Comparison of ENCODE assay signal across 1 cellular context in the genomic region with DNA sequence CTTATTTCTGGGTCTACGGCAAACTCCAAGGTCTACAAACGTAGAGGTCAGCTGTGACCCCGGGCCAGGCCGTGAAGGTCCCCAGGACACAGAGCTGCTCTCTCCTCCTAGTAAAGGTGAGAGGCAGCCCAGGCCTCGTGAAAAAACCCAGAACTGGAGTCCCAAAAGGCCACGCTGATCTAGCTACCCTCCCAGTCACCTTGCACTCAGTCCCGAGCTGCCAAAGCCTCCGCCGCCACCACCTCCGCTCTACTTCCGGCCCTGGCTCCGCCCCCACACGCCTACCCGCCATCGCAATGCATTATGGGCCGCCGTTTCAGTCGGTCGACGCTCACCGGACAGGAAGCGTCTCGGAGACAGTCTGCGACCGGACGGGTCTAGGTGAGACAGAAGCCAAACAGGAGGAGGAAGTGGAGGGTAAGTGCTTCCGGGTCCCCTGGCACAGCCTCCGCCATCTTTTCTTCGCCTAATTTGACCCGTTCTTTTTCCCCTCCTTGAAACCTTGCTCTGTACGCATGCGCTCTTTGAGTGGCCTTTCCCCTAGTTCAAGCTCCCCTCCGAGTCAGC.
TF ChIP-seq lines count a peak whose summit lies in the region.

A gene with protein sequence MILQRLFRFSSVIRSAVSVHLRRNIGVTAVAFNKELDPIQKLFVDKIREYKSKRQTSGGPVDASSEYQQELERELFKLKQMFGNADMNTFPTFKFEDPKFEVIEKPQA (minus strand): TSS at position 251 of the 567 bp plus-strand sequence. CDS start 5,110 bp downstream, outside the sequence.
A gene (plus strand): TSS at position 319 of the 567 bp plus-strand sequence. CDS start 6,627 bp downstream, outside the sequence.

TF ChIP-seq in HepG2, 621 proteins besides CTCF, POLR2A, EP300 and RAD21 (continued from another document and continues in another):
- TF ChIP-seq SMAD1 (CRISPR knock-in tag; IDR thresholded peaks at IDR 0.05; ENCODE audit: borderline replicate concordance, low read depth) (no peak; the same call in 1 of the 2 replicates), ZNF446 (CRISPR knock-in tag; IDR thresholded peaks at IDR 0.05) (no peak), MLLT10 (CRISPR knock-in tag; IDR thresholded peaks at IDR 0.05) (no peak), ZNF274 (CRISPR knock-in tag; IDR thresholded peaks at IDR 0.05) (peak; percentile 26; the same call in 1 of the 2 replicates), TMF1 (CRISPR knock-in tag; IDR thresholded peaks at IDR 0.05; ENCODE audit: low read depth) (no peak), ZNF143 (CRISPR knock-in tag; IDR thresholded peaks at IDR 0.05) (peak; percentile 87), FOSL2 (CRISPR knock-in tag; IDR thresholded peaks at IDR 0.05) (no peak; the same call in 1 of the 2 replicates), KDM1A (CRISPR knock-in tag; IDR thresholded peaks at IDR 0.05) (no peak), MZF1 (CRISPR knock-in tag; IDR thresholded peaks at IDR 0.05; ENCODE audit: borderline replicate concordance) (0 out of 2 replicates have a peak, but pooled peaks have one; percentile 56), SRSF9 (IDR thresholded peaks at IDR 0.05; ENCODE audit: borderline replicate concordance, insufficient read depth, low read depth, low read length, poor library complexity, severe bottlenecking) (no peak), DNMT3B (CRISPR knock-in tag; conservative IDR thresholded peaks at IDR 0.05) (no peak), PITX1 (CRISPR knock-in tag; IDR thresholded peaks at IDR 0.05) (no peak; the same call in 1 of the 2 replicates), ZNF713 (CRISPR knock-in tag; IDR thresholded peaks at IDR 0.05) (no peak), SMARCE1 (IDR thresholded peaks at IDR 0.05; ENCODE audit: borderline replicate concordance) (no peak), ZNF317 (CRISPR knock-in tag; IDR thresholded peaks at IDR 0.05) (no peak), RFXANK (CRISPR knock-in tag; IDR thresholded peaks at IDR 0.05) (no peak), FOXA1 (IDR thresholded peaks at IDR 0.05) (no peak), FOXA1 (CRISPR knock-in tag; IDR thresholded peaks at IDR 0.05) (0 out of 2 replicates have a peak, but pooled peaks have one; percentile 27), SETDB1 (CRISPR knock-in tag; IDR thresholded peaks at IDR 0.05; ENCODE audit: borderline replicate concordance) (no peak), ISX (CRISPR knock-in tag; conservative IDR thresholded peaks at IDR 0.05) (no peak), ZNF34 (CRISPR knock-in tag; IDR thresholded peaks at IDR 0.05; ENCODE audit: borderline replicate concordance) (peak; percentile 52; the same call in 1 of the 2 replicates), ZNF224 (CRISPR knock-in tag; IDR thresholded peaks at IDR 0.05) (0 out of 2 replicates have a peak, but pooled peaks have one; percentile 16), ZNF205 (CRISPR knock-in tag; IDR thresholded peaks at IDR 0.05) (no peak), ZNF781 (CRISPR knock-in tag; IDR thresholded peaks at IDR 0.05; ENCODE audit: borderline replicate concordance, not compliant biosample characterization) (no peak), ZNF878 (CRISPR knock-in tag; IDR thresholded peaks at IDR 0.05) (no peak), ATF7 (IDR thresholded peaks at IDR 0.05) (no peak), ATF7 (CRISPR knock-in tag; IDR thresholded peaks at IDR 0.05) (peak; percentile 39; the same call in 1 of the 2 replicates), ZZZ3 (CRISPR knock-in tag; IDR thresholded peaks at IDR 0.05; ENCODE audit: borderline replicate concordance) (no peak), ZNF335 (CRISPR knock-in tag; IDR thresholded peaks at IDR 0.05) (0 out of 2 replicates have a peak, but pooled peaks have one; percentile 36), SIN3A (IDR thresholded peaks at IDR 0.05; ENCODE audit: borderline replicate concordance, low read depth, low read length) (peak; percentile 91; the same call in 1 of the 2 replicates), ZSCAN31 (CRISPR knock-in tag; IDR thresholded peaks at IDR 0.05; ENCODE audit: low read depth) (no peak), SPEN (CRISPR knock-in tag; IDR thresholded peaks at IDR 0.05; ENCODE audit: low read depth) (peak; percentile 32; the same call in 1 of the 2 replicates), ZNF761 (CRISPR knock-in tag; conservative IDR thresholded peaks at IDR 0.05) (no peak; the same call in 1 of the 2 replicates), NR2F6 (IDR thresholded peaks at IDR 0.05) (no peak), NR2F6 (CRISPR knock-in tag; IDR thresholded peaks at IDR 0.05) (no peak)
- TF ChIP-seq, protein P1, sequence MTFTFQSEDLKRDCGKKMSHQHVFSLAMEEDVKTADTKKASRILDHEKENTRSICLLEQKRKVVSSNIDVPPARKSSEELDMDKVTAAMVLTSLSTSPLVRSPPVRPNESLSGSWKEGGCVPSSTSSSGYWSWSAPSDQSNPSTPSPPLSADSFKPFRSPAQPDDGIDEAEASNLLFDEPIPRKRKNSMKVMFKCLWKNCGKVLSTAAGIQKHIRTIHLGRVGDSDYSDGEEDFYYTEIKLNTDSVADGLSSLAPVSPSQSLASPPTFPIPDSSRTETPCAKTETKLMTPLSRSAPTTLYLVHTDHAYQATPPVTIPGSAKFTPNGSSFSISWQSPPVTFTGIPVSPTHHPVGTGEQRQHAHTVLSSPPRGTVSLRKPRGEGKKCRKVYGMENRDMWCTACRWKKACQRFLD (CRISPR knock-in tag; IDR thresholded peaks at IDR 0.05; ENCODE audit: borderline replicate concordance) = 0 out of 2 replicates have a peak, but pooled peaks have one; percentile 64
- TF ChIP-seq, protein P2, sequence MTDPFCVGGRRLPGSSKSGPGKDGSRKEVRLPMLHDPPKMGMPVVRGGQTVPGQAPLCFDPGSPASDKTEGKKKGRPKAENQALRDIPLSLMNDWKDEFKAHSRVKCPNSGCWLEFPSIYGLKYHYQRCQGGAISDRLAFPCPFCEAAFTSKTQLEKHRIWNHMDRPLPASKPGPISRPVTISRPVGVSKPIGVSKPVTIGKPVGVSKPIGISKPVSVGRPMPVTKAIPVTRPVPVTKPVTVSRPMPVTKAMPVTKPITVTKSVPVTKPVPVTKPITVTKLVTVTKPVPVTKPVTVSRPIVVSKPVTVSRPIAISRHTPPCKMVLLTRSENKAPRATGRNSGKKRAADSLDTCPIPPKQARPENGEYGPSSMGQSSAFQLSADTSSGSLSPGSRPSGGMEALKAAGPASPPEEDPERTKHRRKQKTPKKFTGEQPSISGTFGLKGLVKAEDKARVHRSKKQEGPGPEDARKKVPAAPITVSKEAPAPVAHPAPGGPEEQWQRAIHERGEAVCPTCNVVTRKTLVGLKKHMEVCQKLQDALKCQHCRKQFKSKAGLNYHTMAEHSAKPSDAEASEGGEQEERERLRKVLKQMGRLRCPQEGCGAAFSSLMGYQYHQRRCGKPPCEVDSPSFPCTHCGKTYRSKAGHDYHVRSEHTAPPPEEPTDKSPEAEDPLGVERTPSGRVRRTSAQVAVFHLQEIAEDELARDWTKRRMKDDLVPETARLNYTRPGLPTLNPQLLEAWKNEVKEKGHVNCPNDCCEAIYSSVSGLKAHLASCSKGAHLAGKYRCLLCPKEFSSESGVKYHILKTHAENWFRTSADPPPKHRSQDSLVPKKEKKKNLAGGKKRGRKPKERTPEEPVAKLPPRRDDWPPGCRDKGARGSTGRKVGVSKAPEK (CRISPR knock-in tag; IDR thresholded peaks at IDR 0.05; ENCODE audit: borderline replicate concordance) = no peak
- TF ChIP-seq, protein P3, sequence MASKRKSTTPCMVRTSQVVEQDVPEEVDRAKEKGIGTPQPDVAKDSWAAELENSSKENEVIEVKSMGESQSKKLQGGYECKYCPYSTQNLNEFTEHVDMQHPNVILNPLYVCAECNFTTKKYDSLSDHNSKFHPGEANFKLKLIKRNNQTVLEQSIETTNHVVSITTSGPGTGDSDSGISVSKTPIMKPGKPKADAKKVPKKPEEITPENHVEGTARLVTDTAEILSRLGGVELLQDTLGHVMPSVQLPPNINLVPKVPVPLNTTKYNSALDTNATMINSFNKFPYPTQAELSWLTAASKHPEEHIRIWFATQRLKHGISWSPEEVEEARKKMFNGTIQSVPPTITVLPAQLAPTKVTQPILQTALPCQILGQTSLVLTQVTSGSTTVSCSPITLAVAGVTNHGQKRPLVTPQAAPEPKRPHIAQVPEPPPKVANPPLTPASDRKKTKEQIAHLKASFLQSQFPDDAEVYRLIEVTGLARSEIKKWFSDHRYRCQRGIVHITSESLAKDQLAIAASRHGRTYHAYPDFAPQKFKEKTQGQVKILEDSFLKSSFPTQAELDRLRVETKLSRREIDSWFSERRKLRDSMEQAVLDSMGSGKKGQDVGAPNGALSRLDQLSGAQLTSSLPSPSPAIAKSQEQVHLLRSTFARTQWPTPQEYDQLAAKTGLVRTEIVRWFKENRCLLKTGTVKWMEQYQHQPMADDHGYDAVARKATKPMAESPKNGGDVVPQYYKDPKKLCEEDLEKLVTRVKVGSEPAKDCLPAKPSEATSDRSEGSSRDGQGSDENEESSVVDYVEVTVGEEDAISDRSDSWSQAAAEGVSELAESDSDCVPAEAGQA (IDR thresholded peaks at IDR 0.05; ENCODE audit: low read depth) = peak; percentile 90
- TF ChIP-seq, protein P3 (CRISPR knock-in tag; IDR thresholded peaks at IDR 0.05; ENCODE audit: borderline replicate concordance) = no peak
- TF ChIP-seq, protein P4, sequence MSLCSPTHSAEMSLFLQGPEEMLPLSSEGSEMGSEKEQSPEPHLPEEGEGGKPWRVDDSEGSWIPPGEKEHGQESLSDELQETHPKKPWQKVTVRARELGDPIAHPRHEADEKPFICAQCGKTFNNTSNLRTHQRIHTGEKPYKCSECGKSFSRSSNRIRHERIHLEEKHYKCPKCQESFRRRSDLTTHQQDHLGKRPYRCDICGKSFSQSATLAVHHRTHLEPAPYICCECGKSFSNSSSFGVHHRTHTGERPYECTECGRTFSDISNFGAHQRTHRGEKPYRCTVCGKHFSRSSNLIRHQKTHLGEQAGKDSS (CRISPR knock-in tag; IDR thresholded peaks at IDR 0.05; ENCODE audit: borderline replicate concordance, low read depth) = no peak
- TF ChIP-seq, protein P5, sequence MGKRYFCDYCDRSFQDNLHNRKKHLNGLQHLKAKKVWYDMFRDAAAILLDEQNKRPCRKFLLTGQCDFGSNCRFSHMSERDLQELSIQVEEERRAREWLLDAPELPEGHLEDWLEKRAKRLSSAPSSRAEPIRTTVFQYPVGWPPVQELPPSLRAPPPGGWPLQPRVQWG (CRISPR knock-in tag; IDR thresholded peaks at IDR 0.05; ENCODE audit: borderline replicate concordance, low read depth) = no peak
- TF ChIP-seq, protein P6, sequence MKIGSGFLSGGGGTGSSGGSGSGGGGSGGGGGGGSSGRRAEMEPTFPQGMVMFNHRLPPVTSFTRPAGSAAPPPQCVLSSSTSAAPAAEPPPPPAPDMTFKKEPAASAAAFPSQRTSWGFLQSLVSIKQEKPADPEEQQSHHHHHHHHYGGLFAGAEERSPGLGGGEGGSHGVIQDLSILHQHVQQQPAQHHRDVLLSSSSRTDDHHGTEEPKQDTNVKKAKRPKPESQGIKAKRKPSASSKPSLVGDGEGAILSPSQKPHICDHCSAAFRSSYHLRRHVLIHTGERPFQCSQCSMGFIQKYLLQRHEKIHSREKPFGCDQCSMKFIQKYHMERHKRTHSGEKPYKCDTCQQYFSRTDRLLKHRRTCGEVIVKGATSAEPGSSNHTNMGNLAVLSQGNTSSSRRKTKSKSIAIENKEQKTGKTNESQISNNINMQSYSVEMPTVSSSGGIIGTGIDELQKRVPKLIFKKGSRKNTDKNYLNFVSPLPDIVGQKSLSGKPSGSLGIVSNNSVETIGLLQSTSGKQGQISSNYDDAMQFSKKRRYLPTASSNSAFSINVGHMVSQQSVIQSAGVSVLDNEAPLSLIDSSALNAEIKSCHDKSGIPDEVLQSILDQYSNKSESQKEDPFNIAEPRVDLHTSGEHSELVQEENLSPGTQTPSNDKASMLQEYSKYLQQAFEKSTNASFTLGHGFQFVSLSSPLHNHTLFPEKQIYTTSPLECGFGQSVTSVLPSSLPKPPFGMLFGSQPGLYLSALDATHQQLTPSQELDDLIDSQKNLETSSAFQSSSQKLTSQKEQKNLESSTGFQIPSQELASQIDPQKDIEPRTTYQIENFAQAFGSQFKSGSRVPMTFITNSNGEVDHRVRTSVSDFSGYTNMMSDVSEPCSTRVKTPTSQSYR (CRISPR knock-in tag; IDR thresholded peaks at IDR 0.05; ENCODE audit: borderline replicate concordance) = peak; percentile 13; the same call in 1 of the 2 replicates
- TF ChIP-seq, protein P7, sequence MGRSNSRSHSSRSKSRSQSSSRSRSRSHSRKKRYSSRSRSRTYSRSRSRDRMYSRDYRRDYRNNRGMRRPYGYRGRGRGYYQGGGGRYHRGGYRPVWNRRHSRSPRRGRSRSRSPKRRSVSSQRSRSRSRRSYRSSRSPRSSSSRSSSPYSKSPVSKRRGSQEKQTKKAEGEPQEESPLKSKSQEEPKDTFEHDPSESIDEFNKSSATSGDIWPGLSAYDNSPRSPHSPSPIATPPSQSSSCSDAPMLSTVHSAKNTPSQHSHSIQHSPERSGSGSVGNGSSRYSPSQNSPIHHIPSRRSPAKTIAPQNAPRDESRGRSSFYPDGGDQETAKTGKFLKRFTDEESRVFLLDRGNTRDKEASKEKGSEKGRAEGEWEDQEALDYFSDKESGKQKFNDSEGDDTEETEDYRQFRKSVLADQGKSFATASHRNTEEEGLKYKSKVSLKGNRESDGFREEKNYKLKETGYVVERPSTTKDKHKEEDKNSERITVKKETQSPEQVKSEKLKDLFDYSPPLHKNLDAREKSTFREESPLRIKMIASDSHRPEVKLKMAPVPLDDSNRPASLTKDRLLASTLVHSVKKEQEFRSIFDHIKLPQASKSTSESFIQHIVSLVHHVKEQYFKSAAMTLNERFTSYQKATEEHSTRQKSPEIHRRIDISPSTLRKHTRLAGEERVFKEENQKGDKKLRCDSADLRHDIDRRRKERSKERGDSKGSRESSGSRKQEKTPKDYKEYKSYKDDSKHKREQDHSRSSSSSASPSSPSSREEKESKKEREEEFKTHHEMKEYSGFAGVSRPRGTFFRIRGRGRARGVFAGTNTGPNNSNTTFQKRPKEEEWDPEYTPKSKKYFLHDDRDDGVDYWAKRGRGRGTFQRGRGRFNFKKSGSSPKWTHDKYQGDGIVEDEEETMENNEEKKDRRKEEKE (IDR thresholded peaks at IDR 0.05) = no peak
- TF ChIP-seq, protein P8, sequence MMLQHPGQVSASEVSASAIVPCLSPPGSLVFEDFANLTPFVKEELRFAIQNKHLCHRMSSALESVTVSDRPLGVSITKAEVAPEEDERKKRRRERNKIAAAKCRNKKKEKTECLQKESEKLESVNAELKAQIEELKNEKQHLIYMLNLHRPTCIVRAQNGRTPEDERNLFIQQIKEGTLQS (CRISPR knock-in tag; IDR thresholded peaks at IDR 0.05) = no peak
